ENCODE assay signal across 1 cellular context in the genomic region with DNA sequence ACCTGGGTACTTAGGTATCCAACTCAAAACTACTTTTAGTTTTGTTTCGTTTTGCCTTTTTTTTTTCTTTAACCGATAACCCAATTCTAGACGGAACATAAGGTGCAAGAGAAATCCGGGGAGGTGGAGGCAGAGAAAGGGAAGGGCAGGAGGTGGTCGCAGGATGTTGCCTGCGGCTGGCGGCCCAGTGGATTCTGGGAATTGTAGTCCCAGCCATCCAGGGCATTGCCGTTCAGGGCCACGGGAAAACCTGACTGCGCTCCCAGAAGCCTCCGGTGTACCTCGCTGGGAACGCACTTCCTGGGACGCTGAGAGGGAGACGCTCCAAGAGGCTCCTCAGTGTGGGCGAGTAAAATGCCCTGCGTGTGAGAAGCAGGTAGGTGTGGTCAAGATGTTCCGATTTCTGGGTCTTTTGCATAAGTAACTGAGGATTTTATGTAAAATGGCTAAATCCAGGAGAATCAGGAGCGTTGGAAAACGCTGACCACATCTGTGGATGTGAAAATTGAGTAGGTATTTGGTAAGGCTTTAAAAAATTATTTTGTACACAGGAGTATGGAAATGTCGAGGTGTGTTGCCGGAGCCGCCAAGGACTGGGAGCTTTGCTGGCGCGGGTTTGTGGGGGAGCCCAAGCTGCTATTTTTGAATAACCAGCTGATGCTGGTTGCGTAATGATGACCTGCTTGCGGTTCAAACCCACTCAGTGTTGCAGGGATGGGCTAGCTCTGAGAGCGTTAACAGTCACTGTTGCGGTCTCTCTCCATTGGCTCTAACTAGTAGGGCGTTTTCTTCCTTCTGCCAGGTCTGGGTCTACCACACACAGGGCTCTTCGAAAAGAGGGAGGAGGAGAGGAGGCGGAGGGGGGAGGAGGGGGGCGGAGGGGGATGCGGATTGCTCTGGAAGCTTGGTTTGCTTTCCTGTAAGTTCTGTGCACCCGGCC.
A peak's percentile ranks its signal among the peaks of the same experiment; 100 is the strongest.
TF ChIP-seq lines count a peak whose summit lies in the region.

A gene (plus strand): TSS at position 288 of the 940 bp plus-strand sequence. CDS start 9,216 bp downstream, outside the sequence.

TF ChIP-seq in K562, 482 proteins besides CTCF, POLR2A, EP300 and RAD21 (continued from another document):
- TF ChIP-seq, protein P1, sequence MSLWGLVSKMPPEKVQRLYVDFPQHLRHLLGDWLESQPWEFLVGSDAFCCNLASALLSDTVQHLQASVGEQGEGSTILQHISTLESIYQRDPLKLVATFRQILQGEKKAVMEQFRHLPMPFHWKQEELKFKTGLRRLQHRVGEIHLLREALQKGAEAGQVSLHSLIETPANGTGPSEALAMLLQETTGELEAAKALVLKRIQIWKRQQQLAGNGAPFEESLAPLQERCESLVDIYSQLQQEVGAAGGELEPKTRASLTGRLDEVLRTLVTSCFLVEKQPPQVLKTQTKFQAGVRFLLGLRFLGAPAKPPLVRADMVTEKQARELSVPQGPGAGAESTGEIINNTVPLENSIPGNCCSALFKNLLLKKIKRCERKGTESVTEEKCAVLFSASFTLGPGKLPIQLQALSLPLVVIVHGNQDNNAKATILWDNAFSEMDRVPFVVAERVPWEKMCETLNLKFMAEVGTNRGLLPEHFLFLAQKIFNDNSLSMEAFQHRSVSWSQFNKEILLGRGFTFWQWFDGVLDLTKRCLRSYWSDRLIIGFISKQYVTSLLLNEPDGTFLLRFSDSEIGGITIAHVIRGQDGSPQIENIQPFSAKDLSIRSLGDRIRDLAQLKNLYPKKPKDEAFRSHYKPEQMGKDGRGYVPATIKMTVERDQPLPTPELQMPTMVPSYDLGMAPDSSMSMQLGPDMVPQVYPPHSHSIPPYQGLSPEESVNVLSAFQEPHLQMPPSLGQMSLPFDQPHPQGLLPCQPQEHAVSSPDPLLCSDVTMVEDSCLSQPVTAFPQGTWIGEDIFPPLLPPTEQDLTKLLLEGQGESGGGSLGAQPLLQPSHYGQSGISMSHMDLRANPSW (CRISPR knock-in tag; IDR thresholded peaks at IDR 0.05): no peak
- TF ChIP-seq RCOR1 (IDR thresholded peaks at IDR 0.05; ENCODE audit: borderline replicate concordance in 1 of 2, low read depth in 2 of 2, low read length in 2 of 2) (peak in 1 of 2 experiments; percentile 79; a peak in 2 of 4 replicates), POLR3G (IDR thresholded peaks at IDR 0.05; ENCODE audit: extremely low read depth, insufficient read length, insufficient replicate concordance) (no peak), ZBTB7A (IDR thresholded peaks at IDR 0.05; ENCODE audit: borderline replicate concordance, control insufficient read depth, low read depth, low read length) (0 out of 2 replicates have a peak, but pooled peaks have one; percentile 42), RBFOX2 (IDR thresholded peaks at IDR 0.05; ENCODE audit: low read depth, low read length) (peak; percentile 77), E2F3 (CRISPR knock-in tag; IDR thresholded peaks at IDR 0.05) (no peak), ZNF253 (CRISPR knock-in tag; conservative IDR thresholded peaks at IDR 0.05) (no peak), POLR2AphosphoS5 (IDR thresholded peaks at IDR 0.05; ENCODE audit: control insufficient read depth, insufficient read depth, low read depth, low read length) (0 out of 2 replicates have a peak, but pooled peaks have one; percentile 12), MYC (IDR thresholded peaks at IDR 0.05; ENCODE audit: low read depth, low read length) (peak; percentile 60), MYC (CRISPR knock-in tag; IDR thresholded peaks at IDR 0.05; ENCODE audit: borderline replicate concordance, low read depth) (no peak), ARID2 (IDR thresholded peaks at IDR 0.05) (no peak), ARNT (IDR thresholded peaks at IDR 0.05) (no peak), C11orf30 (IDR thresholded peaks at IDR 0.05; ENCODE audit: low read depth) (peak; percentile 4; the same call in 1 of the 2 replicates), SMARCE1 (IDR thresholded peaks at IDR 0.05) (peak; percentile 64; the same call in 1 of the 2 replicates), ELF1 (tag; IDR thresholded peaks at IDR 0.05) (peak; percentile 88)
- TF ChIP-seq, protein P2, sequence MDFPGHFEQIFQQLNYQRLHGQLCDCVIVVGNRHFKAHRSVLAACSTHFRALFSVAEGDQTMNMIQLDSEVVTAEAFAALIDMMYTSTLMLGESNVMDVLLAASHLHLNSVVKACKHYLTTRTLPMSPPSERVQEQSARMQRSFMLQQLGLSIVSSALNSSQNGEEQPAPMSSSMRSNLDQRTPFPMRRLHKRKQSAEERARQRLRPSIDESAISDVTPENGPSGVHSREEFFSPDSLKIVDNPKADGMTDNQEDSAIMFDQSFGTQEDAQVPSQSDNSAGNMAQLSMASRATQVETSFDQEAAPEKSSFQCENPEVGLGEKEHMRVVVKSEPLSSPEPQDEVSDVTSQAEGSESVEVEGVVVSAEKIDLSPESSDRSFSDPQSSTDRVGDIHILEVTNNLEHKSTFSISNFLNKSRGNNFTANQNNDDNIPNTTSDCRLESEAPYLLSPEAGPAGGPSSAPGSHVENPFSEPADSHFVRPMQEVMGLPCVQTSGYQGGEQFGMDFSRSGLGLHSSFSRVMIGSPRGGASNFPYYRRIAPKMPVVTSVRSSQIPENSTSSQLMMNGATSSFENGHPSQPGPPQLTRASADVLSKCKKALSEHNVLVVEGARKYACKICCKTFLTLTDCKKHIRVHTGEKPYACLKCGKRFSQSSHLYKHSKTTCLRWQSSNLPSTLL (IDR thresholded peaks at IDR 0.05): no peak
- TF ChIP-seq, protein P3, sequence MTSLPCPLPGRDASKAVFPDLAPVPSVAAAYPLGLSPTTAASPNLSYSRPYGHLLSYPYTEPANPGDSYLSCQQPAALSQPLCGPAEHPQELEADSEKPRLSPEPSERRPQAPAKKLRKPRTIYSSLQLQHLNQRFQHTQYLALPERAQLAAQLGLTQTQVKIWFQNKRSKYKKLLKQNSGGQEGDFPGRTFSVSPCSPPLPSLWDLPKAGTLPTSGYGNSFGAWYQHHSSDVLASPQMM (CRISPR knock-in tag; IDR thresholded peaks at IDR 0.05): no peak
- TF ChIP-seq, protein P4, sequence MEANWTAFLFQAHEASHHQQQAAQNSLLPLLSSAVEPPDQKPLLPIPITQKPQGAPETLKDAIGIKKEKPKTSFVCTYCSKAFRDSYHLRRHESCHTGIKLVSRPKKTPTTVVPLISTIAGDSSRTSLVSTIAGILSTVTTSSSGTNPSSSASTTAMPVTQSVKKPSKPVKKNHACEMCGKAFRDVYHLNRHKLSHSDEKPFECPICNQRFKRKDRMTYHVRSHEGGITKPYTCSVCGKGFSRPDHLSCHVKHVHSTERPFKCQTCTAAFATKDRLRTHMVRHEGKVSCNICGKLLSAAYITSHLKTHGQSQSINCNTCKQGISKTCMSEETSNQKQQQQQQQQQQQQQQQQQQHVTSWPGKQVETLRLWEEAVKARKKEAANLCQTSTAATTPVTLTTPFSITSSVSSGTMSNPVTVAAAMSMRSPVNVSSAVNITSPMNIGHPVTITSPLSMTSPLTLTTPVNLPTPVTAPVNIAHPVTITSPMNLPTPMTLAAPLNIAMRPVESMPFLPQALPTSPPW (CRISPR knock-in tag; IDR thresholded peaks at IDR 0.05): peak; percentile 99
